ENCODE assay signal across 8 cellular contexts in the genomic region with DNA sequence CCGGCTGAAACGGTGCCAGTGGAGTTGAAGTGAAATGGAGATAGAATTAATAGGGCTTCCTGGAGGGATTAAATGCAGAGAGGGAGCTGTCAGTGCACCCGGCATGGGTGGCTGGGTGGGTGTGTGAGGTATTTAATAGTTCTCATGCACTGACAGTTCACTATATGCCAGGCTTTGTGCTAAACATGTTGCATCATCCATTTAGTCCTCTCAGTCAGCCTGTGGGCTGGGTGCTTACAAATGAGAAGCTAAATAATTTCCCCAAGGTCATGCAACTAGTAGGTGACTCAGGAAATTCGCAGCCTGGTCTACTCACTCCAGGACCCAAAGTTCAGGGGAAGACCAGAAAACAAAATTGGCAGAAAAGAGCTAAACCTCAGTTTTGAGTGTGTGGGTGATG.
DNase-seq lines count a peak whose midpoint lies in the region; ATAC-seq and TF ChIP-seq lines count a peak whose summit lies in the region.
"Had no signal": no experiment of that assay in that cellular context is flagged by ENCODE, and none has a peak within 500 bp of the region (broad histone marks: within the 10 kb centered on the region; RNA-seq: fewer than 3 reads in every experiment).

No MANE protein-coding gene starts in this region.

- peak; percentile 59 for DNase-seq in MG63
- DNase-seq in amniotic epithelial cell (ENCODE audit: low read depth): peak; percentile 90
- DNase-seq in stimulated activated CD4-positive, alpha-beta T cell treated with anti-CD3 and anti-CD28 coated beads, Interleukin-4, amount 100 ng/mL, for 24 hours: peak; percentile 59
- DNase-seq in NCI-H524 treated with DMSO at 0.1 percent for 48 hours (lab: John Stamatoyannopoulos, UW): no peak
- DNase-seq: left colon had no signal

- H3K4me3 ChIP-seq in MG63: no peak overlapping the region

- H3K9me3 ChIP-seq in MG63: no peaks in the 10 kb centered on the region

- peak; percentile 62 for ATAC-seq in GM19452 (IDR thresholded peaks at IDR 0.05; ENCODE audit: unreplicated experiment)
- no peak for ATAC-seq in SK-N-SH treated with all-trans-retinoic acid at 6 μM for 48 hours
- ATAC-seq in HG02840 (IDR thresholded peaks at IDR 0.05; ENCODE audit: low FRiP score, unreplicated experiment): no peak
- ATAC-seq: left colon had no signal

- no peaks in the 10 kb centered on the region for H3K27me3 ChIP-seq in MG63

- H3K36me3 ChIP-seq in MG63: no peaks in the 10 kb centered on the region

TF ChIP-seq in SK-N-SH treated with all-trans-retinoic acid at 6 μM for 48 hours, 23 proteins besides CTCF, POLR2A, EP300 and RAD21:
- TF ChIP-seq RARB (CRISPR knock-in tag; IDR thresholded peaks at IDR 0.05) (no peak), ZNF70 (CRISPR knock-in tag; IDR thresholded peaks at IDR 0.05) (no peak), BACH2 (CRISPR knock-in tag; IDR thresholded peaks at IDR 0.05; ENCODE audit: borderline replicate concordance) (no peak), TCF4 (CRISPR knock-in tag; IDR thresholded peaks at IDR 0.05; ENCODE audit: borderline replicate concordance) (no peak)
